Comparison of ENCODE assay signal across 1 cellular context in the genomic region with DNA sequence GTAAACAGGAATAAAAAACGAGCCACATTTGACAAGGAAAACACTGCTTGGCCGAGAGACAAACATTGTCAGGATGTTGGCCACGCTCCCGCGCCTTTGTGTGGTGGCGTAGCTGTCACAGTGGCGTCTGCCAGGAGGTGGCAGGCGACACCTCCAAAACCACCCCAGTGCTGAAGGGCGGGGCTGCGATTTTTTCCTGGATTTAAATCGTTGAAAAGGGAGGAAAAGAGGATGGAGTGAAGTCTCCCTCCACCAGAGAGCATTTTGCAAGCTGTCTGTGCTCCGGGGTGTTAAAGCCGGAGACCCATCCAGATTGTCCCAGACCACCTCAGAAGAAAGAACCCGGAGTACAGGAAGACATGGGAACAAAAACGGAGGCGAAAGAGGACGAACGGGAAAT.
A peak's percentile ranks its signal among the peaks of the same experiment; 100 is the strongest.
TF ChIP-seq lines count a peak whose summit lies in the region.

No MANE protein-coding gene starts in this region.

TF ChIP-seq in HEK293, 187 proteins besides CTCF, POLR2A, EP300 and RAD21 (continued from another document):
- TF ChIP-seq ZBTB17 (tag by site-specific recombination; IDR thresholded peaks at IDR 0.05) (peak; percentile 54), ZBTB7A (tag by site-specific recombination; IDR thresholded peaks at IDR 0.05; ENCODE audit: low read depth) (no peak), ZNF48 (tag by site-specific recombination; IDR thresholded peaks at IDR 0.05) (no peak), KLF9 (tag by site-specific recombination; IDR thresholded peaks at IDR 0.05; ENCODE audit: low read depth) (peak; percentile 70), ZNF654 (tag by site-specific recombination; IDR thresholded peaks at IDR 0.05; ENCODE audit: low read depth) (peak; percentile 92), ZBTB26 (tag by site-specific recombination; optimal IDR thresholded peaks at IDR 0.05) (no peak)
- TF ChIP-seq, protein P1, sequence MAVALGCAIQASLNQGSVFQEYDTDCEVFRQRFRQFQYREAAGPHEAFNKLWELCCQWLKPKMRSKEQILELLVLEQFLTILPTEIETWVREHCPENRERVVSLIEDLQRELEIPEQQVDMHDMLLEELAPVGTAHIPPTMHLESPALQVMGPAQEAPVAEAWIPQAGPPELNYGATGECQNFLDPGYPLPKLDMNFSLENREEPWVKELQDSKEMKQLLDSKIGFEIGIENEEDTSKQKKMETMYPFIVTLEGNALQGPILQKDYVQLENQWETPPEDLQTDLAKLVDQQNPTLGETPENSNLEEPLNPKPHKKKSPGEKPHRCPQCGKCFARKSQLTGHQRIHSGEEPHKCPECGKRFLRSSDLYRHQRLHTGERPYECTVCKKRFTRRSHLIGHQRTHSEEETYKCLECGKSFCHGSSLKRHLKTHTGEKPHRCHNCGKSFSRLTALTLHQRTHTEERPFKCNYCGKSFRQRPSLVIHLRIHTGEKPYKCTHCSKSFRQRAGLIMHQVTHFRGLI (tag by site-specific recombination; IDR thresholded peaks at IDR 0.05) = peak; percentile 62; the same call in 1 of the 2 replicates
- TF ChIP-seq, protein P2, sequence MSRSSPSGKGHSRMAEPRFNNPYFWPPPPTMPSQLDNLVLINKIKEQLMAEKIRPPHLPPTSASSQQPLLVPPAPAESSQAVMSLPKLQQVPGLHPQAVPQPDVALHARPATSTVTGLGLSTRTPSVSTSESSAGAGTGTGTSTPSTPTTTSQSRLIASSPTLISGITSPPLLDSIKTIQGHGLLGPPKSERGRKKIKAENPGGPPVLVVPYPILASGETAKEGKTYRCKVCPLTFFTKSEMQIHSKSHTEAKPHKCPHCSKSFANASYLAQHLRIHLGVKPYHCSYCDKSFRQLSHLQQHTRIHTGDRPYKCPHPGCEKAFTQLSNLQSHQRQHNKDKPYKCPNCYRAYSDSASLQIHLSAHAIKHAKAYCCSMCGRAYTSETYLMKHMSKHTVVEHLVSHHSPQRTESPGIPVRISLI (tag by site-specific recombination; IDR thresholded peaks at IDR 0.05) = peak; percentile 44; the same call in 1 of the 2 replicates
